1 cellular context compared by ENCODE assay signal in the genomic region with DNA sequence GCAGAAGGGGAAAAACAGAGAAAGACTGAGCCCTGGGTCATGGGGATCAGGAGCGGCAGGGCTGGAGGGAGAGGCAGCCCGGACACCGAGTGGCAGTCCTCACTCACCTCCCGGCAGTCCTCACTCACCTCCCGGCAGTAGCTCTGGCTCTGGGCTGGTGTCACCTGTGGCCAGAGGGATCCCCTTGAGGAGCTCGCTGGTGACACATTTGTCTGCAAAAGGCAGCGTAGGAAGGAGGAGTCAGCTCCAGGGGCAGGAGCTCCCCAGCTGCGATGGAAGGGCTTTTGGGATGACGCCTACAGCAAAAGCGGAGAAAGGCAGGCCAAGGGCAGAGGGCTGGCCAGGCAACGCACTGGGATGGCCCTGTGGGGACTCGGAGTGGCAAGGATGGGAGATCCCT.
TF ChIP-seq lines count a peak whose summit lies in the region.

No MANE protein-coding gene starts in this region.

TF ChIP-seq in IMR-90, 13 proteins besides CTCF, POLR2A, EP300 and RAD21 (continued from another document):
- TF ChIP-seq ELK1 (IDR thresholded peaks at IDR 0.05; ENCODE audit: borderline replicate concordance, low read depth, low read length), result no peak
- TF ChIP-seq MAZ (IDR thresholded peaks at IDR 0.05; ENCODE audit: borderline replicate concordance, low read depth, low read length), result no peak
- TF ChIP-seq, protein P1, sequence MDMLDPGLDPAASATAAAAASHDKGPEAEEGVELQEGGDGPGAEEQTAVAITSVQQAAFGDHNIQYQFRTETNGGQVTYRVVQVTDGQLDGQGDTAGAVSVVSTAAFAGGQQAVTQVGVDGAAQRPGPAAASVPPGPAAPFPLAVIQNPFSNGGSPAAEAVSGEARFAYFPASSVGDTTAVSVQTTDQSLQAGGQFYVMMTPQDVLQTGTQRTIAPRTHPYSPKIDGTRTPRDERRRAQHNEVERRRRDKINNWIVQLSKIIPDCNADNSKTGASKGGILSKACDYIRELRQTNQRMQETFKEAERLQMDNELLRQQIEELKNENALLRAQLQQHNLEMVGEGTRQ (IDR thresholded peaks at IDR 0.05; ENCODE audit: low read depth, low read length), result no peak
- TF ChIP-seq RFX5 (IDR thresholded peaks at IDR 0.05; ENCODE audit: low read depth, low read length), result no peak
- TF ChIP-seq BHLHE40 (IDR thresholded peaks at IDR 0.05; ENCODE audit: low read depth, low read length), result no peak
- no peak for TF ChIP-seq RCOR1 (IDR thresholded peaks at IDR 0.05; ENCODE audit: insufficient replicate concordance, low read length)
